In the genomic region with DNA sequence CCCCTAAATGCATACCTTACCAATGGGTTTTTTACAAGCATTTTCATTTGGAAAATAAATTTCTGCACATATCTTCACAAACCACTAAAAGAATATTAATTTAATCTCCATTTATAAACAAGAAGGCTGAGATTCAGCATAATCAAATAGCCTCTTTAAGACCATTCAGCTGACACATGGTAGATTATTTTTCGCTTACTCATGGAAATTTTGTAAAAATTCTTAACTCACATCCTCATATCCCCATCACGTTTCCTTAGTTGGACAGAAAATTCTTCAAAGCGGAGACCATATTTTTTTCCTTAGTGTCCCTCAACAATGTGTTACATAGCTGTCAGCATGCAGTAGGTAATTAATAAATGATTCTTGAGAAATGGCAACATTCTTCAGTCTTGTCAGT, we compare ENCODE assay signal across 6 cellular contexts.
"Had no signal": no experiment of that assay in that cellular context is flagged by ENCODE, and none has a peak within 500 bp of the region (broad histone marks: within the 10 kb centered on the region; RNA-seq: fewer than 3 reads in every experiment).

No MANE protein-coding gene starts in this region.

- H2AFZ ChIP-seq: GM23338 had no signal

- H3K27ac ChIP-seq: HL-60 had no signal

- H3K4me3 ChIP-seq: GM23338 had no signal

- DNase-seq: H9, HCEC 1CT, Kasumi-1, KG1 had no signal

- ATAC-seq: GM23338 had no signal

- H3K4me2 ChIP-seq: GM23338 had no signal
